13 cellular contexts compared by ENCODE assay signal in the genomic region with DNA sequence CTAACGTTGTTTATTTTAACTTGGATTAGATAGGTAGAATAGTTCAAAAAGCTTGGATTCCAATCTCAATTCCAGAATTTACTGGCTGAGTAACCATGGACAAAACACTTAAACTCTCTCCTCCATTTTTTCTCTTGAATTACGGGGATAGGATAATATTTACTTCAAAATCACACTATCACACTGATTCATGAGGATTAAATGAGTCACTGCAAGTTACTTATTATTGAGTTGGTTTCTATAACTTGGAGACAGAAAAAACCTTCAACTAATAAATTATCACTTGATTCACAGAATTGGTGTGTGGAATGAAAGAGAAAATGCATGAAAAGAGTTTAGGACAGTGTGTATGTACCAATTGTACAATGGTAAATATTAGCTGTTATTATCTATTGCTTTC.
DNase-seq lines count a peak whose midpoint lies in the region.
"Had no signal": no experiment of that assay in that cellular context is flagged by ENCODE, and none has a peak within 500 bp of the region (broad histone marks: within the 10 kb centered on the region; RNA-seq: fewer than 3 reads in every experiment).

No MANE protein-coding gene starts in this region.

- peak; percentile 41 for DNase-seq in M059J (ENCODE audit: low read depth)
- DNase-seq in amniotic epithelial cell (ENCODE audit: low read depth): peak; percentile 21
- DNase-seq in iris pigment epithelial cell (ENCODE audit: low read depth): peak; percentile 5
- DNase-seq in SIG-M5 (lab: John Stamatoyannopoulos, UW): no peak
- no peak for DNase-seq in HuH-7 (ENCODE audit: low spot score)
- no peak for DNase-seq in NCI-H2196 (lab: John Stamatoyannopoulos, UW; ENCODE audit: unreplicated experiment)
- DNase-seq in NOMO-1 treated with DMSO at 0.1 percent for 48 hours (lab: John Stamatoyannopoulos, UW; ENCODE audit: unreplicated experiment): no peak
- DNase-seq: AML-193; Calu3; CD4-positive, alpha-beta T cell; DMS79 treated with DMSO at 0.1 percent for 48 hours; GF-D8; GM23248 had no signal

Comparison
In these comparisons a context has a peak if more than half of its experiments do, and no peak if none do; other contexts are left out.
1. DNase-seq: peak in M059J (single experiment), amniotic epithelial cell (single experiment) and iris pigment epithelial cell (single experiment); none in SIG-M5 (single experiment), HuH-7 (single experiment), NCI-H2196 (single experiment) and NOMO-1 treated with DMSO at 0.1 percent for 48 hours (single experiment).